11 cellular contexts compared by ENCODE assay signal in the genomic region with DNA sequence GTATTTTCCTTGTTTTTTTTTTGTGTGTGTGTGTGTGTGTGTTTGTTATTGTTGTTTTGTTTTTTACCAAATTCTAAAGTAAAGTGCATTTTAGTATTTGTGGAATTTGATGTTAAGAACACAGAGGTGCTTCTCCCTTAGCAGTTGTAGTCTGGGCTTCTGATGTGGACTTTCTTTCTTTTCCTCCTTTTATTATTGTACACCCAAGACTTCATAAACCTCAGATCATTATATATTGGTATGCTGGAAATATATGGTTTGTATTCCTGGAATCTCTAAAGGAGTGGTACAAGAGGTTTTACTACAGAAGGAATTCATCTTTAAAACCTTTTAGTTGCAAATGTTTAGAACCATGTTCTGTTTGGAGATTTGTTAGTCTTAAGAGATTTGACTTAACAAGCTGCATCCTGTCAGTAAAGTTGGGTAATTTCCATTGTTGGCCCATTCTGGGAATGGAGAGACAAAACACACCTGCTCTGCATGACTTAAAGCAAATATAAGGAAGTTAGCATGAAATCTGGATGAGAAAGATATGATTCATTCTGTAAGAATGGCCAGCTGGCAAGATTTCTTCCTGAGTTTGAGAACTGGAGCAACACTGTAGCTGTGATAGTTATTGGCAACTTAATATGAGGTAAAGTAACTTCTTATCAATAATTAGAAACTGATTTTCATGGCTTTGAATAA.
A peak's percentile ranks its signal among the peaks of the same experiment; 100 is the strongest.
DNase-seq lines count a peak whose midpoint lies in the region; ATAC-seq and TF ChIP-seq lines count a peak whose summit lies in the region.
"Had no signal": no experiment of that assay in that cellular context is flagged by ENCODE, and none has a peak within 500 bp of the region (broad histone marks: within the 10 kb centered on the region; RNA-seq: fewer than 3 reads in every experiment).

No MANE protein-coding gene starts in this region.

- H3K27ac ChIP-seq in esophagus squamous epithelium, result peak overlapping the region; percentile 42 to 66 (median 50)
- peak overlapping the region in 1 of 2 donors; percentile 13 for H3K27ac ChIP-seq in prostate gland

- intact Hi-C loops in esophagus squamous epithelium (cut with DNase I), result loop anchor here (10.0 kb wide), 1 partner anchor 51 kb away; no protein-coding TSS in a partner anchor
- intact Hi-C loops in prostate gland (cut with DNase I), result loop anchor here (10.0 kb wide), 1 partner anchor 61 kb away; a partner anchor contains a TSS

- peaks cover 14 to 58% (median 30%) of the 10 kb centered on the region in 3 donors for H3K4me1 ChIP-seq in esophagus squamous epithelium
- H3K4me1 ChIP-seq in prostate gland (replicated peaks), result no peaks in the 10 kb centered on the region

- peak; percentile 75 for DNase-seq in ELR (ENCODE audit: low read depth)
- DNase-seq in NCI-H226, result peak; percentile 84
- no peak for DNase-seq in esophagus squamous epithelium (lab: John Stamatoyannopoulos, UW)
- peak; percentile 79 for DNase-seq in prostate gland (ENCODE audit: low spot score)
- no peak for DNase-seq in pons (ENCODE audit: low spot score)
- DNase-seq in activated effector memory CD4-positive, alpha-beta T cell treated with Interleukin-2 at 50 U/mL for 16 hours, result no peak
- DNase-seq: naive B cell, NCI-H2081, thyroid gland had no signal

- no peaks in the 10 kb centered on the region for H3K27me3 ChIP-seq in esophagus squamous epithelium
- H3K27me3 ChIP-seq in prostate gland (replicated peaks; ENCODE audit: insufficient read depth), result no peaks in the 10 kb centered on the region
- H3K27me3 ChIP-seq: thyroid gland had no signal

- H3K9me3 ChIP-seq in esophagus squamous epithelium, result no peaks in the 10 kb centered on the region
- no peaks in the 10 kb centered on the region for H3K9me3 ChIP-seq in prostate gland
- H3K9me3 ChIP-seq: thyroid gland had no signal

- TF ChIP-seq CTCF in esophagus squamous epithelium (IDR thresholded peaks at IDR 0.05), result no peak
- no peak for TF ChIP-seq CTCF in prostate gland (IDR thresholded peaks at IDR 0.05)

- no peak for ATAC-seq in HG03159 (IDR thresholded peaks at IDR 0.05; ENCODE audit: unreplicated experiment)
- no peak for ATAC-seq in HG02678 (IDR thresholded peaks at IDR 0.05; ENCODE audit: unreplicated experiment)

- no peak for TF ChIP-seq POLR2A in esophagus squamous epithelium (IDR thresholded peaks at IDR 0.05)
- TF ChIP-seq POLR2A in prostate gland (IDR thresholded peaks at IDR 0.05), result no peak

- H3K36me3 ChIP-seq in esophagus squamous epithelium, result peaks cover 0 to 47% (median 0%) of the 10 kb centered on the region in 3 donors
- no peaks in the 10 kb centered on the region for H3K36me3 ChIP-seq in prostate gland
- H3K36me3 ChIP-seq: thyroid gland had no signal

- H3K4me3 ChIP-seq in esophagus squamous epithelium, result peak overlapping the region in 1 of 4 donors; percentile 5
- H3K4me3 ChIP-seq in prostate gland, result no peak overlapping the region
- H3K4me3 ChIP-seq: thyroid gland had no signal

Comparison
In these comparisons a context has a peak if more than half of its experiments do, and no peak if none do; other contexts are left out.
1. DNase-seq: peak in ELR (single experiment), NCI-H226 (single experiment) and prostate gland (single experiment); none in esophagus squamous epithelium (single experiment), pons (single experiment) and activated effector memory CD4-positive, alpha-beta T cell treated with Interleukin-2 at 50 U/mL for 16 hours (single experiment).